Comparison of ENCODE assay signal across 13 cellular contexts in the genomic region with DNA sequence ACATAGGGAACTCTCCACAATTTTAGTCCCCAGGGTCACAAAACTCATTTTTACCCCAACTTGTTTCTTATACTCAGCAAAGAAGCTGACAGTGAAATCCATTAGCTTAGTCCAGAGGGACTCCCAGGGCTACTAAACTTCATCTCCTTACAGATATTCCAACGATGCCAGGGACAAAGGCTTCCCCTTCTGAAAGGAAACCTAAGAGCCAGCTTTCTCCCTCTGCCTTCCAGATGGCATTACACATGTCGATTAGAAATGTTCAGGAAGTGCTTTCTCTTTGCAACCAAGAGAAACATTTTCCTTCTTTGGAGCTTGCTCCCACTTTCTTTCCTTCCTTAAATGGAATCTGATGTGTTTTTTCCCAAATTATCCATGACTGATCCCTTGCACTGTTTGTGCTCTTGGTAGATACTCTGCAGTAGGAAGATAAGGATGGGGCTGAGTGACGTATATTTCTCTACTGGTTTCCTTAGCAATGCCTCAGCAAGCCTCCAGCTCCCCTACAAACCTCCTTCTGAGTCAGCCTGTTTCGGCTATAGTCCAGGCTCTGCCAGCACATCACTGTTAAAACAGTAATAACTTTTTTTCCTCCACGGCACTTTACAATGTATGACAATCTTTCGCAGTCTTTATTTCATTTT. TPM values are rescaled to one million over a fixed set of nuclear protein-coding genes. Genes with fewer than 3 reads are reported as not detected.
A peak's percentile ranks its signal among the peaks of the same experiment; 100 is the strongest.
DNase-seq lines count a peak whose midpoint lies in the region; ATAC-seq and TF ChIP-seq lines count a peak whose summit lies in the region.
"Had no signal": no experiment of that assay in that cellular context is flagged by ENCODE, and none has a peak within 500 bp of the region (broad histone marks: within the 10 kb centered on the region; RNA-seq: fewer than 3 reads in every experiment).

No MANE protein-coding gene starts in this region.

- no peaks in the 10 kb centered on the region for H3K4me1 ChIP-seq in psoas muscle

- no peak overlapping the region for H3K4me3 ChIP-seq in psoas muscle

- WGBS in psoas muscle, 3 donors: 52 to 69% (median 57%) methylated on average over 6 of the region's 6 CpGs

- intact Hi-C loops in left ventricle myocardium superior (cut with micrococcal nuclease): no loop called here
- intact Hi-C loops in psoas muscle (cut with DNase I): no loop called here
- intact Hi-C loops in posterior vena cava (cut with DNase I): no loop called here

- no peak for TF ChIP-seq CTCF in psoas muscle (IDR thresholded peaks at IDR 0.05)

- H3K36me3 ChIP-seq in psoas muscle (ENCODE audit: insufficient read depth in 1 of 2, low read depth in 1 of 2): no peaks in the 10 kb centered on the region

- peaks cover 4% of the 10 kb centered on the region for H3K9me3 ChIP-seq in psoas muscle

- H3K27ac ChIP-seq in psoas muscle: no peak overlapping the region

- peak; percentile 53 for DNase-seq in HCEC 1CT
- DNase-seq in anterior cingulate cortex (lab: John Stamatoyannopoulos, UW): peak in 30 of 58 donors; percentile 0 to 63 (median 7)
- no peak for DNase-seq in left ventricle myocardium superior
- peak; percentile 69 for DNase-seq in superior temporal gyrus (ENCODE audit: extremely low spot score)
- no peak for DNase-seq in NK-92 treated with Interleukin-12 subunit alpha and Interleukin-12 subunit beta, amount 100 ng/mL, for 24 hours (lab: John Stamatoyannopoulos, UW)
- no peak for DNase-seq in psoas muscle
- no peak for DNase-seq in posterior vena cava (ENCODE audit: low spot score)
- DNase-seq: activated T-cell treated with anti-CD3 and anti-CD28 coated beads, Interleukin-2, amount 50 U/mL, for 1 hour; DND-41; NCI-H187 had no signal

- ATAC-seq in left ventricle myocardium superior (peak; percentile 65), psoas muscle (no peak), GM21529 (IDR thresholded peaks at IDR 0.05; ENCODE audit: unreplicated experiment) (no peak)

- no peaks in the 10 kb centered on the region for H3K27me3 ChIP-seq in psoas muscle (ENCODE audit: insufficient read depth in 3 of 3, low read length in 2 of 3)

RNA-seq across cellular contexts. Expression of a gene that starts 43.0 kb away (rescaled TPM):
- total RNA-seq in left ventricle myocardium superior (not detected), psoas muscle (under 1 TPM in 3 of 4 donors, not detected in 1; 0.10 to 0.46 (median 0.24) TPM), posterior vena cava (under 1 TPM; 0.32 to 0.33 TPM)
- polyA plus RNA-seq in psoas muscle: under 1 TPM in 1 of 3 donors, not detected in 2; 0.01 TPM
- total RNA-seq: glomerular endothelial cell, skeletal muscle tissue had no signal

Comparison
In these comparisons a context has a peak if more than half of its experiments do, and no peak if none do; other contexts are left out.
1. DNase-seq: peak in HCEC 1CT (single experiment), anterior cingulate cortex (30 of 58) and superior temporal gyrus (single experiment); none in left ventricle myocardium superior (single experiment), NK-92 treated with Interleukin-12 subunit alpha and Interleukin-12 subunit beta, amount 100 ng/mL, for 24 hours (single experiment), psoas muscle (0 of 2) and posterior vena cava (single experiment).